8 cellular contexts compared by ENCODE assay signal in genomic region chr14:22472935-22473854, GRCh38.
DNase-seq lines count a peak whose midpoint lies in the region; ATAC-seq and TF ChIP-seq lines count a peak whose summit lies in the region.

No MANE protein-coding gene starts in this region.

- peak overlapping the region; percentile 11 for H3K4me3 Mint-ChIP-seq in activated T-cell treated with anti-CD3 and anti-CD28 coated beads, Interleukin-2, amount 50 U/mL, for 4 hours
- H3K4me3 Mint-ChIP-seq in mesothelial cell of epicardium: no peak overlapping the region
- H3K4me3 Mint-ChIP-seq in activated CD8-positive, alpha-beta memory T cell treated with anti-CD3 and anti-CD28 coated beads, Interleukin-2, amount 10 ng/mL, durations not matched to agents 7 days and 5 days: no peak overlapping the region

- peak; percentile 23 for TF ChIP-seq CTCF in mesothelial cell of epicardium (IDR thresholded peaks at IDR 0.05; ENCODE audit: unreplicated experiment)

- no peak for ATAC-seq in activated T-cell treated with anti-CD3 and anti-CD28 coated beads, Interleukin-2, amount 50 U/mL, for 4 hours
- ATAC-seq in HG03175 (IDR thresholded peaks at IDR 0.05; ENCODE audit: unreplicated experiment) (peak; percentile 61), HG03460 (IDR thresholded peaks at IDR 0.05; ENCODE audit: unreplicated experiment) (no peak)
- no peak for ATAC-seq in activated CD8-positive, alpha-beta memory T cell treated with anti-CD3 and anti-CD28 coated beads, Interleukin-2, amount 10 ng/mL, durations not matched to agents 7 days and 5 days

- no peaks in the 10 kb centered on the region for H3K36me3 Mint-ChIP-seq in activated T-cell treated with anti-CD3 and anti-CD28 coated beads, Interleukin-2, amount 50 U/mL, for 4 hours (ENCODE audit: insufficient read depth)
- no peaks in the 10 kb centered on the region for H3K36me3 Mint-ChIP-seq in mesothelial cell of epicardium
- no peaks in the 10 kb centered on the region for H3K36me3 Mint-ChIP-seq in activated CD8-positive, alpha-beta memory T cell treated with anti-CD3 and anti-CD28 coated beads, Interleukin-2, amount 10 ng/mL, durations not matched to agents 7 days and 5 days

- H3K9me3 Mint-ChIP-seq in activated T-cell treated with anti-CD3 and anti-CD28 coated beads, Interleukin-2, amount 50 U/mL, for 4 hours: no peaks in the 10 kb centered on the region
- no peaks in the 10 kb centered on the region for H3K9me3 Mint-ChIP-seq in mesothelial cell of epicardium
- H3K9me3 Mint-ChIP-seq in activated CD8-positive, alpha-beta memory T cell treated with anti-CD3 and anti-CD28 coated beads, Interleukin-2, amount 10 ng/mL, durations not matched to agents 7 days and 5 days (ENCODE audit: low read depth): no peaks in the 10 kb centered on the region

- no peak for DNase-seq in activated T-cell treated with anti-CD3 and anti-CD28 coated beads, Interleukin-2, amount 50 U/mL, for 4 hours
- no peak for DNase-seq in activated T-cell treated with anti-CD3 and anti-CD28 coated beads, Interleukin-2, amount 50 U/mL, for 1 hour
- DNase-seq in NOMO-1 (lab: John Stamatoyannopoulos, UW; ENCODE audit: unreplicated experiment in 2 of 2) (peak; percentile 12 to 66), dermis microvascular lymphatic vessel endothelial cell (ENCODE audit: low read depth in 2 of 2) (peak; percentile 32 to 61), mesothelial cell of epicardium (ENCODE audit: low spot score in 2 of 2, unreplicated experiment in 2 of 2) (peak in 1 of 2 experiments; percentile 58)
- DNase-seq in activated CD8-positive, alpha-beta memory T cell treated with anti-CD3 and anti-CD28 coated beads, Interleukin-2, amount 10 ng/mL, durations not matched to agents 7 days and 5 days: no peak

- H3K27ac Mint-ChIP-seq in mesothelial cell of epicardium: no peak overlapping the region
- H3K27ac Mint-ChIP-seq in activated CD8-positive, alpha-beta memory T cell treated with anti-CD3 and anti-CD28 coated beads, Interleukin-2, amount 10 ng/mL, durations not matched to agents 7 days and 5 days: no peak overlapping the region

- no peaks in the 10 kb centered on the region for H3K27me3 Mint-ChIP-seq in activated T-cell treated with anti-CD3 and anti-CD28 coated beads, Interleukin-2, amount 50 U/mL, for 4 hours (ENCODE audit: low read depth)
- H3K27me3 Mint-ChIP-seq in mesothelial cell of epicardium (ENCODE audit: low read depth): peaks cover 51% of the 10 kb centered on the region
- H3K27me3 Mint-ChIP-seq in activated CD8-positive, alpha-beta memory T cell treated with anti-CD3 and anti-CD28 coated beads, Interleukin-2, amount 10 ng/mL, durations not matched to agents 7 days and 5 days: no peaks in the 10 kb centered on the region

- CTCF ChIA-PET in activated CD8-positive, alpha-beta memory T cell treated with anti-CD3 and anti-CD28 coated beads, Interleukin-2, amount 10 ng/mL, durations not matched to agents 7 days and 5 days (lab: Charles Lee): no interaction called here

- peaks cover 17% of the 10 kb centered on the region for H3K4me1 Mint-ChIP-seq in activated T-cell treated with anti-CD3 and anti-CD28 coated beads, Interleukin-2, amount 50 U/mL, for 4 hours (ENCODE audit: low read depth)
- peaks cover 6% of the 10 kb centered on the region for H3K4me1 Mint-ChIP-seq in mesothelial cell of epicardium
- H3K4me1 Mint-ChIP-seq in activated CD8-positive, alpha-beta memory T cell treated with anti-CD3 and anti-CD28 coated beads, Interleukin-2, amount 10 ng/mL, durations not matched to agents 7 days and 5 days: no peaks in the 10 kb centered on the region

Comparison
In these comparisons a context has a peak if more than half of its experiments do, and no peak if none do; other contexts are left out.
1. DNase-seq: peak in NOMO-1 (2 of 2) and dermis microvascular lymphatic vessel endothelial cell (2 of 2); none in activated T-cell treated with anti-CD3 and anti-CD28 coated beads, Interleukin-2, amount 50 U/mL, for 4 hours (single experiment), activated T-cell treated with anti-CD3 and anti-CD28 coated beads, Interleukin-2, amount 50 U/mL, for 1 hour (single experiment) and activated CD8-positive, alpha-beta memory T cell treated with anti-CD3 and anti-CD28 coated beads, Interleukin-2, amount 10 ng/mL, durations not matched to agents 7 days and 5 days (single experiment).